Comparison of ENCODE assay signal across 26 cellular contexts in genomic region chr4:189597341-189597740, GRCh38.
"Had no signal": no experiment of that assay in that cellular context is flagged by ENCODE, and none has a peak within 500 bp of the region (broad histone marks: within the 10 kb centered on the region; RNA-seq: fewer than 3 reads in every experiment).

No MANE protein-coding gene starts in this region.

- ATAC-seq: naive thymus-derived CD4-positive, alpha-beta T cell; natural killer cell; pancreas; right cardiac atrium; right lobe of liver; stimulated activated memory B cell treated with anti-CD40 and anti-IgM and Interleukin-4, amounts not matched to agents 10 μg/mL and 1 μg/mL and 100 μg/mL, for 72 hours; stimulated activated naive CD8-positive, alpha-beta T cell treated with anti-CD3 and anti-CD28 coated beads, Interleukin-15, amount 100 ng/mL, for 72 hours; stimulated activated naive CD8-positive, alpha-beta T cell treated with anti-CD3 and anti-CD28 coated beads, Interleukin-15, Interleukin-2, amounts not matched to agents 100 U/mL and 50 U/mL, for 24 hours had no signal

- H3K36me3 ChIP-seq: neutrophil, pancreas, prostate gland, right lobe of liver, sigmoid colon, spleen, suprapubic skin, tibial artery, transverse colon, vagina had no signal

- H3K4me3 ChIP-seq: pancreas, prostate gland, right lobe of liver, sigmoid colon, spleen, suprapubic skin, testis, tibial artery, transverse colon, vagina had no signal

- DNase-seq: naive thymus-derived CD4-positive, alpha-beta T cell; natural killer cell; nucleus accumbens; pancreas; right cardiac atrium; right lobe of liver; sigmoid colon; small intestine; spleen; stimulated activated CD4-positive, alpha-beta T cell treated with anti-CD3 and anti-CD28 coated beads, Interleukin-12 subunit alpha, Interleukin-12 subunit beta, amount 100 ng/mL, for 4 hours; stimulated activated CD4-positive, alpha-beta T cell treated with anti-CD3 and anti-CD28 coated beads, Interleukin-1b, Interleukin-23, amount 100 ng/mL, for 48 hours; stimulated activated CD4-positive, alpha-beta T cell treated with anti-CD3 and anti-CD28 coated beads, Interleukin-4, amount 100 ng/mL, for 1 hour; stimulated activated CD4-positive, alpha-beta T cell treated with anti-CD3 and anti-CD28 coated beads, Interleukin-4, amount 100 ng/mL, for 4 hours; stimulated activated CD8-positive, alpha-beta memory T cell treated with anti-CD3 and anti-CD28 coated beads, Interleukin-4, amount 100 ng/mL, for 48 hours; stimulated activated naive CD4-positive, alpha-beta T cell; stimulated activated naive CD8-positive, alpha-beta T cell treated with anti-CD3 and anti-CD28 coated beads, Interleukin-15, amount 100 ng/mL, for 72 hours; stimulated activated naive CD8-positive, alpha-beta T cell treated with anti-CD3 and anti-CD28 coated beads, Interleukin-15, Interleukin-2, amounts not matched to agents 100 U/mL and 50 U/mL, for 24 hours; substantia nigra; testis; tibial artery; transverse colon had no signal

- H3K27ac ChIP-seq: neutrophil, pancreas, prostate gland, right lobe of liver, sigmoid colon, spleen, suprapubic skin, testis, tibial artery, transverse colon, vagina had no signal

- H3K4me1 ChIP-seq: pancreas, prostate gland, right lobe of liver, sigmoid colon, spleen, suprapubic skin, testis, tibial artery, transverse colon, vagina had no signal

- H3K27me3 ChIP-seq: neutrophil, pancreas, right lobe of liver, sigmoid colon, spleen, suprapubic skin, testis, tibial artery, transverse colon, vagina had no signal

- H3K9me3 ChIP-seq: neutrophil, pancreas, prostate gland, right lobe of liver, sigmoid colon, suprapubic skin, testis, tibial artery, vagina had no signal
